ENCODE assay signal across 16 cellular contexts in genomic region chr12:71721781-71722511, GRCh38.
"Had no signal": no experiment of that assay in that cellular context is flagged by ENCODE, and none has a peak within 500 bp of the region (broad histone marks: within the 10 kb centered on the region; RNA-seq: fewer than 3 reads in every experiment).

No MANE protein-coding gene starts in this region.

- H3K4me1 ChIP-seq: ascending aorta, vagina had no signal

- H3K4me3 ChIP-seq: ascending aorta, skin epidermis, suprapubic skin, vagina had no signal

- H3K9me3 ChIP-seq: ascending aorta, suprapubic skin, vagina had no signal

- H3K27ac ChIP-seq: ascending aorta, suprapubic skin, vagina had no signal

- H3K27me3 ChIP-seq: ascending aorta, suprapubic skin, vagina had no signal

- H3K36me3 ChIP-seq: ascending aorta, suprapubic skin, vagina had no signal

- DNase-seq: activated CD4-positive, alpha-beta T cell treated with anti-CD3 and anti-CD28 coated beads, Interleukin-2, amount 10 ng/mL, durations not matched to agents 7 days and 5 days; activated CD8-positive, alpha-beta memory T cell treated with anti-CD3 and anti-CD28 coated beads, Interleukin-2, amount 50 U/mL, for 4 hours; activated naive CD4-positive, alpha-beta T cell treated with anti-CD3 and anti-CD28 coated beads, Interleukin-2, amount 10 ng/mL, durations not matched to agents 7 days and 5 days; activated naive CD8-positive, alpha-beta T cell treated with anti-CD3 and anti-CD28 coated beads, Interleukin-2, amount 50 U/mL, for 24 hours; activated T-cell treated with anti-CD3 and anti-CD28 coated beads, Interleukin-2, amount 50 U/mL, for 4 hours; effector CD4-positive, alpha-beta T cell; hippocampal formation; islet precursor cell; midbrain; retina; SW 1271; trophoblast cell had no signal
